Comparison of ENCODE assay signal across 8 cellular contexts in genomic region chr12:109844983-109845841, GRCh38. TPM values are rescaled to one million over a fixed set of nuclear protein-coding genes. Genes with fewer than 3 reads are reported as not detected.
DNase-seq lines count a peak whose midpoint lies in the region; ATAC-seq and TF ChIP-seq lines count a peak whose summit lies in the region.

No MANE protein-coding gene starts in this region.

- TF ChIP-seq CTCF in AG10803 (conservative IDR thresholded peaks at IDR 0.05; ENCODE audit: low read length) (peak; percentile 75), lung (IDR thresholded peaks at IDR 0.05; ENCODE audit: control extremely low read depth, extremely low read depth) (peak; percentile 90)

- no peaks in the 10 kb centered on the region for H3K9me3 ChIP-seq in lung (ENCODE audit: control insufficient read depth in 2 of 2, insufficient read depth in 1 of 2, low read length in 1 of 2)

- peaks cover 0 to 2% of the 10 kb centered on the region in 2 donors for H3K4me1 ChIP-seq in lung (ENCODE audit: control insufficient read depth in 2 of 2, insufficient read depth in 2 of 2, low read length in 2 of 2)

- no peaks in the 10 kb centered on the region for H3K27me3 Mint-ChIP-seq in dendritic cell treated with granulocyte-macrophage colony-stimulating factor and Interleukin-4, amounts not matched to agents 40 ng/mL and 50 ng/mL, for 4 days

- DNase-seq in AG10803 (ENCODE audit: low read depth) (peak; percentile 65), NCI-H526 treated with DMSO at 0.1 percent for 48 hours (lab: John Stamatoyannopoulos, UW) (peak; percentile 18), lung (ENCODE audit: low spot score) (peak; percentile 87)
- DNase-seq in activated CD4-positive, alpha-beta T cell treated with anti-CD3 and anti-CD28 coated beads, Interleukin-2, amount 50 U/mL, for 1 hour, result peak; percentile 89
- DNase-seq in stimulated activated CD4-positive, alpha-beta T cell treated with anti-CD3 and anti-CD28 coated beads, TNF-alpha, amount 100 ng/mL, for 4 hours (ENCODE audit: low read depth in 3 of 3), result peak; percentile 72 to 85 (median 78)

- intact Hi-C loops in dendritic cell treated with granulocyte-macrophage colony-stimulating factor and Interleukin-4, amounts not matched to agents 40 ng/mL and 50 ng/mL, for 4 days (cut with micrococcal nuclease), result loop anchor here (1.0 kb wide), 1 partner anchor 40 kb away; no protein-coding TSS in a partner anchor

- H3K36me3 Mint-ChIP-seq in dendritic cell treated with granulocyte-macrophage colony-stimulating factor and Interleukin-4, amounts not matched to agents 40 ng/mL and 50 ng/mL, for 4 days (ENCODE audit: low read depth), result no peaks in the 10 kb centered on the region

- H3K4me3 ChIP-seq in AG10803 (ENCODE audit: low read length) (peak overlapping the region; percentile 58), lung (no peak overlapping the region)

- H3K27ac Mint-ChIP-seq in dendritic cell treated with granulocyte-macrophage colony-stimulating factor and Interleukin-4, amounts not matched to agents 40 ng/mL and 50 ng/mL, for 4 days, result no peak overlapping the region

- H3K27me3 ChIP-seq in lung (ENCODE audit: control insufficient read depth, insufficient read depth), result no peaks in the 10 kb centered on the region

- H3K9me3 Mint-ChIP-seq in dendritic cell treated with granulocyte-macrophage colony-stimulating factor and Interleukin-4, amounts not matched to agents 40 ng/mL and 50 ng/mL, for 4 days, result no peaks in the 10 kb centered on the region

- WGBS in lung, 2 donors, result 13 to 14% methylated on average over 31 of the region's 31 CpGs

- ATAC-seq in GM19025 (IDR thresholded peaks at IDR 0.05; ENCODE audit: low read depth, unreplicated experiment) (peak; percentile 85), HG03439 (IDR thresholded peaks at IDR 0.05; ENCODE audit: unreplicated experiment) (peak; percentile 79), lung (ENCODE audit: insufficient read depth, low FRiP score) (peak; percentile 93)

- H3K36me3 ChIP-seq in lung (ENCODE audit: control insufficient read depth in 2 of 2, insufficient read depth in 2 of 2, low read length in 2 of 2), result no peaks in the 10 kb centered on the region

- H3K27ac ChIP-seq in lung (ENCODE audit: low read depth in 1 of 2, low read length in 1 of 2), result no peak overlapping the region

- H3K4me3 Mint-ChIP-seq in dendritic cell treated with granulocyte-macrophage colony-stimulating factor and Interleukin-4, amounts not matched to agents 40 ng/mL and 50 ng/mL, for 4 days, result peak overlapping the region; percentile 52

- peaks cover 61% of the 10 kb centered on the region for H3K4me1 Mint-ChIP-seq in dendritic cell treated with granulocyte-macrophage colony-stimulating factor and Interleukin-4, amounts not matched to agents 40 ng/mL and 50 ng/mL, for 4 days (ENCODE audit: low read depth)

RNA-seq across cellular contexts. Expression of gene TRPV4, which starts 12.0 kb away (rescaled TPM):
- 1 to 10 TPM; 2.1 to 6.5 TPM for total RNA-seq in lung
- polyA plus RNA-seq in lung, result 1 to 10 TPM; 1.9 to 2.3 TPM

RNA-seq across cellular contexts. Expression of gene GLTP, which starts 35.1 kb away (rescaled TPM):
- 10 to 100 TPM; 35.5 to 49.2 TPM for total RNA-seq in lung
- polyA plus RNA-seq in lung, result 10 to 100 TPM; 31.2 to 46.1 TPM

RNA-seq across cellular contexts. Expression of gene TCHP, which starts 54.9 kb away (rescaled TPM):
- 10 to 100 TPM; 13.2 to 17.5 TPM for total RNA-seq in lung
- polyA plus RNA-seq in lung, result 10 to 100 TPM; 10.4 to 10.8 TPM

Comparison
In these comparisons a context has a peak if more than half of its experiments do, and no peak if none do; other contexts are left out.
1. DNase-seq: peak in every context shown above with its lines; median percentile 89 in activated CD4-positive, alpha-beta T cell treated with anti-CD3 and anti-CD28 coated beads, Interleukin-2, amount 50 U/mL, for 1 hour; 87 in lung; 78 in stimulated activated CD4-positive, alpha-beta T cell treated with anti-CD3 and anti-CD28 coated beads, TNF-alpha, amount 100 ng/mL, for 4 hours; 65 in AG10803; 18 in NCI-H526 treated with DMSO at 0.1 percent for 48 hours.